ENCODE assay signal across 8 cellular contexts in genomic region chr7:94436018-94436604, GRCh38. TPM values are rescaled to one million over a fixed set of nuclear protein-coding genes. Genes with fewer than 3 reads are reported as not detected.
DNase-seq lines count a peak whose midpoint lies in the region; ATAC-seq and TF ChIP-seq lines count a peak whose summit lies in the region.

No MANE protein-coding gene starts in this region.

- peak; percentile 89 for TF ChIP-seq RAD21 in Ishikawa (IDR thresholded peaks at IDR 0.05; ENCODE audit: low read depth)

- intact Hi-C loops in head of caudate nucleus (cut with DNase I) = no loop called here

- peak; percentile 91 for ATAC-seq in GM21717 (IDR thresholded peaks at IDR 0.05; ENCODE audit: unreplicated experiment)

- TF ChIP-seq EP300 in Ishikawa (IDR thresholded peaks at IDR 0.05; ENCODE audit: borderline replicate concordance) = no peak

- peak; percentile 15 for DNase-seq in GF-D8 (lab: John Stamatoyannopoulos, UW)
- peak; percentile 64 to 69 for DNase-seq in SHP77 (lab: John Stamatoyannopoulos, UW)
- peak; percentile 39 for DNase-seq in activated naive CD4-positive, alpha-beta T cell treated with anti-CD3 and anti-CD28 coated beads, Interleukin-2, amount 50 U/mL, for 16 hours
- peak in 41 of 42 donors; percentile 27 to 89 (median 67) for DNase-seq in head of caudate nucleus
- DNase-seq in pulmonary artery endothelial cell (ENCODE audit: low read depth, low spot score) = peak; percentile 39
- DNase-seq in HuH-7.5 (ENCODE audit: low spot score) = no peak

TF ChIP-seq in Ishikawa, 13 proteins besides CTCF, POLR2A, EP300 and RAD21:
- TF ChIP-seq YY1 (IDR thresholded peaks at IDR 0.05; ENCODE audit: low read depth) = no peak
- TF ChIP-seq CEBPB (IDR thresholded peaks at IDR 0.05) = no peak
- TF ChIP-seq REST (IDR thresholded peaks at IDR 0.05; ENCODE audit: low read depth) = no peak

RNA-seq across cellular contexts. Expression of gene COL1A2, which starts 41.4 kb away (rescaled TPM):
- total RNA-seq in pulmonary artery endothelial cell = 13.6 and 19.1 TPM in 2 replicates
